Comparison of ENCODE assay signal across 15 cellular contexts in the genomic region with DNA sequence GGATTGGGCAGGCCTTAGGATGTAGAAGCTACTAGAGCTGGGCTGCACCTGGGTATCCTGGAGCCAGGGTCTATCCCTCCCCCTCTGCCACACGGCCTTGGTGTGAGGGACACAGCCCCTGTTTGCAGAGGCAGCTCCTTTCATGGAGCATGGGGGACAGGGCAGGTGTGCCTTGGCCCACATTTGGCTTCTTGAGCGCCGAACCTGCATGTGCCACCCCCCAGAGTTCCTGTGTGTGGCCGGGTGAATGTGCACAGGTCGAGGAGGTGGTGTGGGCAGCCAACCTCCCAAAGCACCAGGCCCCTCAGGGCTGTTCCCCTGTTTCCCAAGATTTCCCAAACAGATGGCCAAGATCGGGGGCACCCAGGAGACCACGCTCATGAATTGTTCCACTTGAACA.
"Had no signal": no experiment of that assay in that cellular context is flagged by ENCODE, and none has a peak within 500 bp of the region (broad histone marks: within the 10 kb centered on the region; RNA-seq: fewer than 3 reads in every experiment).

No MANE protein-coding gene starts in this region.

- H3K9me3 ChIP-seq: ascending aorta had no signal

- ATAC-seq: activated T-helper 17 cell treated with anti-CD3 and anti-CD28 coated beads, Interleukin-2, amount 50 U/mL, for 72 hours; stimulated activated naive B cell treated with anti-CD40 and anti-IgM and Interleukin-4, amounts not matched to agents 10 μg/mL and 1 μg/mL and 100 μg/mL, for 72 hours; T-cell had no signal

- H3K27me3 ChIP-seq: ascending aorta had no signal

- H3K27ac ChIP-seq: ascending aorta had no signal

- FAIRE-seq: colon had no signal

- H3K36me3 ChIP-seq: ascending aorta had no signal

- DNase-seq: activated CD4-positive, alpha-beta T cell treated with anti-CD3 and anti-CD28 coated beads, Interleukin-2, amount 50 U/mL, for 4 hours; activated CD4-positive, CD25-positive, alpha-beta regulatory T cell treated with anti-CD3 and anti-CD28 coated beads, Interleukin-2, amount 50 U/mL, for 72 hours; activated naive CD4-positive, alpha-beta T cell treated with Interleukin-2 at 50 U/mL for 16 hours; activated T-cell treated with anti-CD3 and anti-CD28 coated beads for 4 hours; erythroblast; kidney glomerular epithelial cell; mesendoderm; nephron progenitor cell; stimulated activated CD4-positive, alpha-beta T cell treated with anti-CD3 and anti-CD28 coated beads, Interleukin-4, amount 100 ng/mL, for 1 hour; stimulated activated naive B cell treated with anti-CD40 and anti-IgM and Interleukin-4, amounts not matched to agents 10 μg/mL and 1 μg/mL and 100 μg/mL, for 72 hours; T-cell; T1000 had no signal
